Comparison of ENCODE assay signal across 9 cellular contexts in the genomic region with DNA sequence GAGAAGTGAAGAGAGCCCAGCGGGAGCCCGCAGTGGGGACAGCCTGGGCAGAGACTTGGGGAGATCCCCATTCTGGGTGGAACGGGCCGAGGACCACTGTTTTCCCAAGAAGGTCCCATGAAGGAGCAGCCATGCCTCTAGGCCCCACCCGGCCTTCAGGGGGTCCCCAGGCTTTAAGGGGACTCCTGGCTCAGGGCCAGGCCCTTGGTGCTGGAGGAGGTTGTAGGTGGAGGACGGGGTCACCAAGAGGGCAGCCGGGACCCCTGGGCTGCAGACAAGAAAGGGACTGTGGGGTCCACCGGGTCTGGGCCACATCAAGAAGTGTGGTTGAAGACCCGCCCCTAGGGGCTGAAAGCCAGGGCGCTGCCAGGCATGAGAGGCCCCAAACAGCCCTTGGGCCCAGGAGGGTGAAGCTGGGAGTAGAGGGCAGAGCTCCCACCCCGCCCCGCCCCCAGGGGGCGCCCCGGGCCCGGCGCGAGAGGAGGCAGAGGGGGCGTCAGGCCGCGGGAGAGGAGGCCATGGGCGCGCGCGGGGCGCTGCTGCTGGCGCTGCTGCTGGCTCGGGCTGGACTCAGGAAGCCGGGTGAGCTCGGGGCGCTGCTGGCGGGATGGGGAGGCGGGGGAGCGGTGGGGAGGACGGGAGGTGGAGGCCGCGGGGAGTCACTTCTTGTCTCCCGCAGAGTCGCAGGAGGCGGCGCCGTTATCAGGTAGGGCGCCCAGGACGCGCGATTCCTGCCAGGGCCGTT. TPM values are rescaled to one million over a fixed set of nuclear protein-coding genes. Genes with fewer than 3 reads are reported as not detected.
DNase-seq lines count a peak whose midpoint lies in the region; ATAC-seq and TF ChIP-seq lines count a peak whose summit lies in the region.
"Had no signal": no experiment of that assay in that cellular context is flagged by ENCODE, and none has a peak within 500 bp of the region (broad histone marks: within the 10 kb centered on the region; RNA-seq: fewer than 3 reads in every experiment).

Gene PRSS21 (plus strand): TSS at position 487 of the 745 bp plus-strand sequence. CDS start 32 bp downstream, at position 519.

- DNase-seq in activated gamma-delta T cell treated with Interleukin-2 at 50 U/mL for 16 hours: peak; percentile 28
- DNase-seq in activated gamma-delta T cell (lab: John Stamatoyannopoulos, UW): no peak
- peak; percentile 27 to 40 for DNase-seq in activated T-cell treated with anti-CD3 and anti-CD28 coated beads, Interleukin-2, amount 50 U/mL, for 72 hours
- DNase-seq in left colon: no peak
- peak; percentile 8 for DNase-seq in transverse colon
- no peak for DNase-seq in NCI-H510A (lab: John Stamatoyannopoulos, UW)
- DNase-seq in HCEC 1CT: no peak
- DNase-seq: NCI-H2029 treated with DMSO at 0.1 percent for 48 hours had no signal

- peak; percentile 71 to 72 for ATAC-seq in activated T-cell treated with anti-CD3 and anti-CD28 coated beads, Interleukin-2, amount 50 U/mL, for 72 hours (replicated peaks in 1 of 2)
- ATAC-seq in left colon: peak; percentile 45
- ATAC-seq in GM18868 (IDR thresholded peaks at IDR 0.05; ENCODE audit: unreplicated experiment): no peak

- H3K36me3 Mint-ChIP-seq in activated T-cell treated with anti-CD3 and anti-CD28 coated beads, Interleukin-2, amount 50 U/mL, for 72 hours (ENCODE audit: insufficient read depth in 2 of 2): no peaks in the 10 kb centered on the region

- peak within 1 kb of the TSS; percentile 16 to 52 for H3K4me3 Mint-ChIP-seq in activated T-cell treated with anti-CD3 and anti-CD28 coated beads, Interleukin-2, amount 50 U/mL, for 72 hours

- no peak within 1 kb of the TSS for H3K27ac Mint-ChIP-seq in activated T-cell treated with anti-CD3 and anti-CD28 coated beads, Interleukin-2, amount 50 U/mL, for 72 hours

- no peaks in the 10 kb centered on the region for H3K36me3 ChIP-seq in transverse colon

- peak within 1 kb of the TSS in 1 of 4 donors; percentile 1 for H3K4me3 ChIP-seq in transverse colon

- no peaks in the 10 kb centered on the region for H3K4me1 Mint-ChIP-seq in activated T-cell treated with anti-CD3 and anti-CD28 coated beads, Interleukin-2, amount 50 U/mL, for 72 hours (ENCODE audit: low read depth)

- TF ChIP-seq CTCF in transverse colon (IDR thresholded peaks at IDR 0.05): peak in 1 of 5 experiments; percentile 9

- TF ChIP-seq POLR2A in transverse colon (IDR thresholded peaks at IDR 0.05): no peak

- WGBS in transverse colon (ENCODE audit: low coverage in 1 of 2), 2 donors: 82 to 83% methylated on average over 2 to 46 of the region's 46 CpGs

- H3K27ac ChIP-seq in transverse colon: no peak within 1 kb of the TSS

- H3K4me1 ChIP-seq in transverse colon: peaks cover 0 to 4% (median 0%) of the 10 kb centered on the region in 4 donors

- no peaks in the 10 kb centered on the region for H3K9me3 ChIP-seq in transverse colon

- intact Hi-C loops in left colon (cut with DNase I, micrococcal nuclease) (no loop called here), transverse colon (cut with DNase I; ENCODE audit: low total_unique reads) (no loop called here)

- H3K27me3 ChIP-seq in transverse colon: peaks cover 11% of the 10 kb centered on the region

- in situ Hi-C loops in transverse colon (cut with MboI; ENCODE audit: low pct_ligation_motif_present in 1 of 4, low pct_unique_long_range_greater_than_20kb in 1 of 4, low sequenced_read_pairs in 3 of 4): no loop called here

- no peaks in the 10 kb centered on the region for H3K27me3 Mint-ChIP-seq in activated T-cell treated with anti-CD3 and anti-CD28 coated beads, Interleukin-2, amount 50 U/mL, for 72 hours (ENCODE audit: low read depth)

- TF ChIP-seq EP300 in transverse colon (IDR thresholded peaks at IDR 0.05; ENCODE audit: low read depth): no peak

- H3K9me3 Mint-ChIP-seq in activated T-cell treated with anti-CD3 and anti-CD28 coated beads, Interleukin-2, amount 50 U/mL, for 72 hours: no peaks in the 10 kb centered on the region

RNA-seq across cellular contexts. Expression of gene PRSS21, which starts in this region (rescaled TPM):
- total RNA-seq in activated T-cell treated with anti-CD3 and anti-CD28 coated beads, Interleukin-2, amount 50 U/mL, for 72 hours: 10 to 100 TPM in 1 of 2 donors, 1 to 10 TPM in 1; 2.4 to 10.3 TPM
- 1 to 10 TPM; 1.7 to 6.4 TPM for total RNA-seq in left colon
- total RNA-seq in transverse colon: 1 to 10 TPM in 2 of 4 donors, not detected in 2; 1.6 to 1.9 TPM

Comparison
In these comparisons a context has a peak if more than half of its experiments do, and no peak if none do; other contexts are left out.
1. DNase-seq: peak in activated gamma-delta T cell treated with Interleukin-2 at 50 U/mL for 16 hours (single experiment), activated T-cell treated with anti-CD3 and anti-CD28 coated beads, Interleukin-2, amount 50 U/mL, for 72 hours (2 of 2) and transverse colon (single experiment); none in activated gamma-delta T cell (single experiment), left colon (0 of 2), NCI-H510A (single experiment) and HCEC 1CT (single experiment).